ENCODE assay signal across 14 cellular contexts in the genomic region with DNA sequence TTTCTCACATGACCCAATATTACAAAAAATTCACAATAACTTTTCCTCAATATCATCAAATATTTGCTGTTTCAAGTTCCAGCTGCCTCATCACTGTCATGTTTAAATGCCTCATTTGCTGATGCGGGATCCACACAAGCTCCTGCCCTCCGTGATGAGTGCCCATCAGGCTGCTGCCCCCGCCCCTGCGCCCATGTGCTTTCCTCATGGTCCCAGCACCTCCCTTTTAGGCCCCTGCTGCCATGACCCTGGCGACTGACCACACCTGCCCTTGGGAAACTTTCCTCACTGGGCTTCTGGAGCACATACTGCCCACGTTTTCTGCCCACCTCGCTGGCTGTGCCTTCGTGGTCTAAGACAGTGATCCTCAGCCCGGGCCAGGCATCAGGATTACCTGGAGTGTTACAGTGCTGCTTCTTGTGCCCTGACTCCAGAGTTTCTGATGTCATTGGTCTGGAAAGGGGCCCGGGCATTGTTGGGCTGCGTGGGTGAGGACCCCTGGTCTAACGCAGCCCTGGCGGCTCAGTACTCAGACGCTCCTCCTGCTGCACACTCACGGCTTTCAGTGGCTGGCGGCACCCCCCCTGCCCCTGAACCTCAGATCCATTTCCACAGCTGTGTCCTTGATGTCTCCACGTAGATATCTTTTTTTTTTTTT. TPM values are rescaled to one million over a fixed set of nuclear protein-coding genes. Genes with fewer than 3 reads are reported as not detected.
DNase-seq lines count a peak whose midpoint lies in the region; ATAC-seq, FAIRE-seq and TF ChIP-seq lines count a peak whose summit lies in the region.
"Had no signal": no experiment of that assay in that cellular context is flagged by ENCODE, and none has a peak within 500 bp of the region (broad histone marks: within the 10 kb centered on the region; RNA-seq: fewer than 3 reads in every experiment).

No MANE protein-coding gene starts in this region.

- POLR2A ChIA-PET in MCF 10A (lab: Yijun Ruan, JAX) = interaction anchor here (0.8 to 3.3 kb wide), 3 partner anchors 18 to 101 kb away, joined by 3 to 24 read pairs (median 19); no protein-coding TSS in a partner anchor

- no peak overlapping the region for H2AFZ ChIP-seq in mammary epithelial cell (ENCODE audit: low read depth, low read length)

- H3K27me3 ChIP-seq in mammary epithelial cell (ENCODE audit: insufficient read depth, low read length) (no peaks in the 10 kb centered on the region), gastroesophageal sphincter (no peaks in the 10 kb centered on the region), psoas muscle (ENCODE audit: insufficient read depth in 3 of 3, low read length in 2 of 3) (no peaks in the 10 kb centered on the region)

- H3K4me2 ChIP-seq in mammary epithelial cell (ENCODE audit: insufficient read depth, low read depth, low read length) = no peak overlapping the region

- intact Hi-C loops in MCF 10A (cut with micrococcal nuclease) (loop anchor here (5.0 kb wide), 1 partner anchor 87 kb away; a partner anchor contains a TSS), mammary epithelial cell (cut with micrococcal nuclease) (loop anchor here (5.0 kb wide), 1 partner anchor 87 kb away; a partner anchor contains a TSS), psoas muscle (cut with DNase I) (no loop called here)

- CTCF ChIA-PET in MCF 10A (lab: Yijun Ruan, JAX) (interaction anchor here (0.6 to 1.5 kb wide), 3 partner anchors 25 to 369 kb away, joined by 3 to 7 read pairs (median 4); no protein-coding TSS in a partner anchor), mammary epithelial cell (lab: Charles Lee; ENCODE audit: low non-redundant PET) (interaction anchor here (0.6 kb wide), 1 partner anchor 18 kb away, joined by 3 read pairs; no protein-coding TSS in a partner anchor)

- DNase-seq in MCF 10A (ENCODE audit: unreplicated experiment) = no peak
- DNase-seq in mammary epithelial cell = no peak
- no peak for DNase-seq in psoas muscle
- DNase-seq in activated CD4-positive, alpha-beta T cell treated with anti-CD3 and anti-CD28 coated beads, Interleukin-2, amount 50 U/mL, for 4 hours = no peak
- no peak for DNase-seq in D721Med (ENCODE audit: insufficient read length, low spot score)
- DNase-seq in stimulated activated naive CD4-positive, alpha-beta T cell (lab: John Stamatoyannopoulos, UW) = no peak
- DNase-seq: activated B cell treated with CpG ODN at 0.5 μM for 24 hours, amniotic stem cell, NCI-H2081 treated with DMSO at 0.1 percent for 48 hours had no signal

- H3K9me3 Mint-ChIP-seq in MCF 10A (ENCODE audit: unreplicated experiment) = no peaks in the 10 kb centered on the region
- H3K9me3 Mint-ChIP-seq: activated B cell treated with CpG ODN at 0.5 μM for 24 hours; natural killer cell treated with Interleukin-12 subunit alpha and Interleukin-12 subunit beta and Interleukin-15 and Interleukin-18, amount 100 ng/mL, for 72 hours had no signal

- WGBS in mammary epithelial cell (ENCODE audit: low coverage, missing lambda C conversion rate) = 57% methylated on average over 15 of the region's 17 CpGs
- WGBS in gastroesophageal sphincter (ENCODE audit: low coverage in 1 of 2), 2 donors = 82 to 93% methylated on average over 6 to 13 of the region's 17 CpGs
- 70 to 85% (median 81%) methylated on average over 17 of the region's 17 CpGs for WGBS in psoas muscle, 3 donors
- WGBS in urinary bladder = 69% methylated on average over 17 of the region's 17 CpGs

- H3K27ac ChIP-seq in mammary epithelial cell (ENCODE audit: insufficient read depth, low read depth, low read length) = no peak overlapping the region
- H3K27ac ChIP-seq in gastroesophageal sphincter = peak overlapping the region; percentile 57 to 92 (median 87)
- H3K27ac ChIP-seq in psoas muscle = peak overlapping the region; percentile 94
- peak overlapping the region; percentile 13 for H3K27ac ChIP-seq in urinary bladder (ENCODE audit: low read depth)

- H3K27me3 Mint-ChIP-seq in MCF 10A (ENCODE audit: insufficient read depth, unreplicated experiment) = no peaks in the 10 kb centered on the region
- H3K27me3 Mint-ChIP-seq: activated B cell treated with CpG ODN at 0.5 μM for 24 hours; natural killer cell treated with Interleukin-12 subunit alpha and Interleukin-12 subunit beta and Interleukin-15 and Interleukin-18, amount 100 ng/mL, for 72 hours had no signal

- dilution Hi-C loops in mammary epithelial cell (cut with HindIII; ENCODE audit: low sequenced_read_pairs) = no loop called here

- ATAC-seq in gastroesophageal sphincter = no peak
- no peak for ATAC-seq in psoas muscle
- ATAC-seq: natural killer cell treated with Interleukin-12 subunit alpha and Interleukin-12 subunit beta and Interleukin-15 and Interleukin-18, amount 100 ng/mL, for 72 hours had no signal

- H3K4me1 ChIP-seq in mammary epithelial cell (ENCODE audit: insufficient read depth, low read length) = peaks cover 17% of the 10 kb centered on the region
- peaks cover 0 to 95% (median 39%) of the 10 kb centered on the region in 3 donors for H3K4me1 ChIP-seq in gastroesophageal sphincter
- H3K4me1 ChIP-seq in psoas muscle = peaks cover 82% of the 10 kb centered on the region
- H3K4me1 ChIP-seq in urinary bladder (ENCODE audit: insufficient read depth) = no peaks in the 10 kb centered on the region

- H3K36me3 ChIP-seq in mammary epithelial cell (ENCODE audit: insufficient read depth, low read length) (no peaks in the 10 kb centered on the region), gastroesophageal sphincter (peaks cover 0 to 10% of the 10 kb centered on the region in 2 donors), psoas muscle (ENCODE audit: insufficient read depth in 1 of 2, low read depth in 1 of 2) (peaks cover 0 to 8% of the 10 kb centered on the region in 2 donors), urinary bladder (ENCODE audit: insufficient read depth) (no peaks in the 10 kb centered on the region)

- H3K27ac Mint-ChIP-seq in MCF 10A (ENCODE audit: low read depth, unreplicated experiment) = peak overlapping the region; percentile 96
- H3K27ac Mint-ChIP-seq: activated B cell treated with CpG ODN at 0.5 μM for 24 hours; natural killer cell treated with Interleukin-12 subunit alpha and Interleukin-12 subunit beta and Interleukin-15 and Interleukin-18, amount 100 ng/mL, for 72 hours had no signal

- H3K4me1 Mint-ChIP-seq in MCF 10A (ENCODE audit: insufficient read depth, unreplicated experiment) = peaks cover 20% of the 10 kb centered on the region

- TF ChIP-seq CTCF in MCF 10A (IDR thresholded peaks at IDR 0.05; ENCODE audit: unreplicated experiment) (no peak), mammary epithelial cell (conservative IDR thresholded peaks at IDR 0.05 in 1 of 2, IDR thresholded peaks at IDR 0.05 in 1 of 2; ENCODE audit: extremely low read depth in 1 of 2, insufficient read depth in 1 of 2, low read depth in 1 of 2, low read length in 2 of 2) (no peak), gastroesophageal sphincter (IDR thresholded peaks at IDR 0.05) (no peak), psoas muscle (IDR thresholded peaks at IDR 0.05) (no peak), D721Med (IDR thresholded peaks at IDR 0.05; ENCODE audit: insufficient read depth, missing control alignments) (no peak)

- TF ChIP-seq POLR2A in gastroesophageal sphincter (IDR thresholded peaks at IDR 0.05) = no peak

- peaks cover 80% of the 10 kb centered on the region for H3K79me2 ChIP-seq in mammary epithelial cell (ENCODE audit: insufficient read depth, low read length)

- no peaks in the 10 kb centered on the region for H4K20me1 ChIP-seq in mammary epithelial cell (ENCODE audit: insufficient read depth, low read length)

- H3K9ac ChIP-seq in mammary epithelial cell (ENCODE audit: insufficient read depth, low read length) = no peak overlapping the region

- H3K4me3 ChIP-seq in mammary epithelial cell (replicated peaks in 1 of 3; ENCODE audit: insufficient read depth in 1 of 3, low read depth in 2 of 3, low read length in 3 of 3) = no peak overlapping the region
- no peak overlapping the region for H3K4me3 ChIP-seq in gastroesophageal sphincter
- H3K4me3 ChIP-seq in psoas muscle = no peak overlapping the region
- no peak overlapping the region for H3K4me3 ChIP-seq in urinary bladder (ENCODE audit: low read depth, low read length)

- no peaks in the 10 kb centered on the region for H3K9me3 ChIP-seq in mammary epithelial cell (replicated peaks; ENCODE audit: insufficient read depth, low read length)
- no peaks in the 10 kb centered on the region for H3K9me3 ChIP-seq in gastroesophageal sphincter
- H3K9me3 ChIP-seq in psoas muscle = no peaks in the 10 kb centered on the region

- H3K4me3 Mint-ChIP-seq in MCF 10A (ENCODE audit: unreplicated experiment) = no peak overlapping the region
- H3K4me3 Mint-ChIP-seq: activated B cell treated with CpG ODN at 0.5 μM for 24 hours; natural killer cell treated with Interleukin-12 subunit alpha and Interleukin-12 subunit beta and Interleukin-15 and Interleukin-18, amount 100 ng/mL, for 72 hours had no signal

- no TSS peak for BruUV-seq in MCF 10A (replicated peaks; lab: Mats Ljungman, UMichigan)
- no TSS peak for BruUV-seq in mammary epithelial cell (replicated peaks; lab: Mats Ljungman, UMichigan)

- TF ChIP-seq EP300 in gastroesophageal sphincter (IDR thresholded peaks at IDR 0.05) = no peak

- no peak for FAIRE-seq in D721Med (lab: Jason Lieb, UNC)

- in situ Hi-C loops in mammary epithelial cell (cut with MboI; ENCODE audit: low sequenced_read_pairs in 2 of 2) = no loop called here

- H3K36me3 Mint-ChIP-seq in MCF 10A (ENCODE audit: insufficient read depth, unreplicated experiment) = peaks cover 15% of the 10 kb centered on the region
- H3K36me3 Mint-ChIP-seq: natural killer cell treated with Interleukin-12 subunit alpha and Interleukin-12 subunit beta and Interleukin-15 and Interleukin-18, amount 100 ng/mL, for 72 hours had no signal

RNA-seq across cellular contexts. Expression of a gene that starts 20.5 kb away (rescaled TPM):
- 51.5 and 65.8 TPM in 2 replicates for total RNA-seq in MCF 10A (2022)
- total RNA-seq in mammary epithelial cell = 10 to 100 TPM; 50.2 to 53.9 TPM
- polyA plus RNA-seq in mammary epithelial cell = 36.3 TPM
- 62.1 TPM for polyA minus RNA-seq in mammary epithelial cell
- total RNA-seq in gastroesophageal sphincter = 10 to 100 TPM; 32.1 to 65.2 (median 41.8) TPM
- 100 to 1,000 TPM; 137 to 177 (median 156) TPM for total RNA-seq in psoas muscle
- polyA plus RNA-seq in psoas muscle = 100 to 1,000 TPM in 1 of 3 donors, 10 to 100 TPM in 2; 78.1 to 167 (median 86.8) TPM
- 23.5 TPM for total RNA-seq in urinary bladder
- polyA plus RNA-seq in urinary bladder = 53.5 TPM

RNA-seq across cellular contexts. Expression of a gene that starts 31.4 kb away (rescaled TPM):
- total RNA-seq in MCF 10A (2022) (0.79 and 1.3 TPM in 2 replicates), mammary epithelial cell (under 1 TPM; 0.67 to 0.89 TPM), gastroesophageal sphincter (1 to 10 TPM in 2 of 4 donors, under 1 TPM in 2; 0.10 to 2.0 (median 1.1) TPM), psoas muscle (10 to 100 TPM in 3 of 4 donors, 1 to 10 TPM in 1; 6.1 to 48.2 (median 37.2) TPM), urinary bladder (0.90 TPM)
- polyA plus RNA-seq in mammary epithelial cell (0.39 TPM), psoas muscle (10 to 100 TPM in 1 of 3 donors, 1 to 10 TPM in 2; 1.3 to 10.1 (median 7.5) TPM), urinary bladder (1.3 TPM)
- polyA minus RNA-seq in mammary epithelial cell = not detected
- total RNA-seq: A172 had no signal

RNA-seq across cellular contexts. Expression of a gene that starts 37.6 kb away (rescaled TPM):
- total RNA-seq in MCF 10A (2022) (not detected in 2 replicates), mammary epithelial cell (not detected), gastroesophageal sphincter (not detected), psoas muscle (not detected), urinary bladder (not detected)
- polyA plus RNA-seq in mammary epithelial cell (not detected), psoas muscle (not detected), urinary bladder (not detected)
- not detected for polyA minus RNA-seq in mammary epithelial cell
- total RNA-seq: A172; activated B cell treated with CpG ODN at 0.5 μM for 24 hours; endothelial cell of umbilical vein; natural killer cell treated with Interleukin-12 subunit alpha and Interleukin-12 subunit beta and Interleukin-15 and Interleukin-18, amount 100 ng/mL, for 72 hours had no signal
- polyA plus RNA-seq: endothelial cell of umbilical vein had no signal

RNA-seq across cellular contexts. Expression of a gene that starts 53.9 kb away (rescaled TPM):
- total RNA-seq in MCF 10A (2022) (78.2 and 101 TPM in 2 replicates), mammary epithelial cell (100 to 1,000 TPM; 196 to 351 TPM), gastroesophageal sphincter (100 to 1,000 TPM in 1 of 4 donors, 10 to 100 TPM in 3; 40.4 to 106 (median 47.0) TPM), psoas muscle (10 to 100 TPM in 1 of 4 donors, 1 to 10 TPM in 3; 2.5 to 11.3 (median 4.2) TPM), urinary bladder (28.8 TPM)
- polyA plus RNA-seq in mammary epithelial cell (141 TPM), psoas muscle (1 to 10 TPM; 2.5 to 3.1 (median 2.5) TPM), urinary bladder (107 TPM)
- 123 TPM for polyA minus RNA-seq in mammary epithelial cell
- total RNA-seq: activated B cell treated with CpG ODN at 0.5 μM for 24 hours; natural killer cell treated with Interleukin-12 subunit alpha and Interleukin-12 subunit beta and Interleukin-15 and Interleukin-18, amount 100 ng/mL, for 72 hours had no signal

Comparison
In these comparisons a context has a peak if more than half of its experiments do, and no peak if none do; other contexts are left out.
1. intact Hi-C loops: an anchor here in MCF 10A (5.0 kb wide) and mammary epithelial cell (5.0 kb wide); none called in psoas muscle.